ENCODE assay signal across 8 cellular contexts in genomic region chr7:116511552-116512523, GRCh38. TPM values are rescaled to one million over a fixed set of nuclear protein-coding genes. Genes with fewer than 3 reads are reported as not detected.
DNase-seq lines count a peak whose midpoint lies in the region; ATAC-seq and TF ChIP-seq lines count a peak whose summit lies in the region.

No MANE protein-coding gene starts in this region.

- H3K36me3 ChIP-seq in BE2C: no peaks in the 10 kb centered on the region
- H3K36me3 ChIP-seq in muscle layer of colon (ENCODE audit: insufficient read depth, low read length): peaks cover 4% of the 10 kb centered on the region

- peak overlapping the region; percentile 75 for H3K27ac ChIP-seq in muscle layer of colon (ENCODE audit: low read depth, low read length)

- H3K27me3 ChIP-seq in BE2C (peaks cover 30% of the 10 kb centered on the region), muscle layer of colon (ENCODE audit: control insufficient read depth in 1 of 2, insufficient read depth in 2 of 2, low read length in 2 of 2) (no peaks in the 10 kb centered on the region)

- H3K4me1 ChIP-seq in BE2C: no peaks in the 10 kb centered on the region
- peaks cover 6% of the 10 kb centered on the region for H3K4me1 ChIP-seq in muscle layer of colon (ENCODE audit: insufficient read depth, low read length)

- H3K9me3 ChIP-seq in BE2C (no peaks in the 10 kb centered on the region), muscle layer of colon (ENCODE audit: low read length) (no peaks in the 10 kb centered on the region)

- peak overlapping the region; percentile 18 for H3K9ac ChIP-seq in muscle layer of colon (ENCODE audit: low read length)

- H3K4me3 ChIP-seq in BE2C (ENCODE audit: low read depth, low read length): peak overlapping the region; percentile 32
- H3K4me3 ChIP-seq in choroid plexus epithelial cell (ENCODE audit: low read depth, low read length): peak overlapping the region; percentile 33
- peak overlapping the region; percentile 16 to 63 for H3K4me3 ChIP-seq in muscle layer of colon (ENCODE audit: low read depth in 1 of 2, low read length in 2 of 2)

- no peak for DNase-seq in BE2C
- DNase-seq in NOMO-1 treated with DMSO at 0.1 percent for 48 hours (lab: John Stamatoyannopoulos, UW; ENCODE audit: unreplicated experiment): peak; percentile 31
- peak; percentile 48 for DNase-seq in choroid plexus epithelial cell (ENCODE audit: low read depth)
- no peak for DNase-seq in mesenteric fat pad (ENCODE audit: low spot score)
- no peak for DNase-seq in activated CD4-positive, CD25-positive, alpha-beta regulatory T cell (lab: John Stamatoyannopoulos, UW)

- ATAC-seq in GM18867 (IDR thresholded peaks at IDR 0.05; ENCODE audit: unreplicated experiment) (peak; percentile 100), HG03045 (IDR thresholded peaks at IDR 0.05; ENCODE audit: unreplicated experiment) (peak; percentile 99)

- TF ChIP-seq CTCF in BE2C (IDR thresholded peaks at IDR 0.05; ENCODE audit: low read depth, low read length) (no peak), choroid plexus epithelial cell (conservative IDR thresholded peaks at IDR 0.05; ENCODE audit: low read depth, low read length) (no peak)

RNA-seq across cellular contexts. Expression of gene CAV2, which starts 12.3 kb away (rescaled TPM):
- not detected for polyA plus RNA-seq in BE2C (2012; ENCODE audit: insufficient read depth, insufficient read length, low read depth)
- 170 TPM for total RNA-seq in mesenteric fat pad

RNA-seq across cellular contexts. Expression of gene CAV1, which starts 13.0 kb away (rescaled TPM):
- not detected for polyA plus RNA-seq in BE2C (2012; ENCODE audit: insufficient read depth, insufficient read length, low read depth)
- 473 TPM for total RNA-seq in mesenteric fat pad

Comparison
In these comparisons a context has a peak if more than half of its experiments do, and no peak if none do; other contexts are left out.
1. DNase-seq: peak in NOMO-1 treated with DMSO at 0.1 percent for 48 hours (single experiment) and choroid plexus epithelial cell (single experiment); none in BE2C (single experiment), mesenteric fat pad (single experiment) and activated CD4-positive, CD25-positive, alpha-beta regulatory T cell (0 of 4).
2. Peak in every context shown above with its lines, with median percentiles within 50 percentile points of each other: H3K4me3 ChIP-seq.